In the genomic region with DNA sequence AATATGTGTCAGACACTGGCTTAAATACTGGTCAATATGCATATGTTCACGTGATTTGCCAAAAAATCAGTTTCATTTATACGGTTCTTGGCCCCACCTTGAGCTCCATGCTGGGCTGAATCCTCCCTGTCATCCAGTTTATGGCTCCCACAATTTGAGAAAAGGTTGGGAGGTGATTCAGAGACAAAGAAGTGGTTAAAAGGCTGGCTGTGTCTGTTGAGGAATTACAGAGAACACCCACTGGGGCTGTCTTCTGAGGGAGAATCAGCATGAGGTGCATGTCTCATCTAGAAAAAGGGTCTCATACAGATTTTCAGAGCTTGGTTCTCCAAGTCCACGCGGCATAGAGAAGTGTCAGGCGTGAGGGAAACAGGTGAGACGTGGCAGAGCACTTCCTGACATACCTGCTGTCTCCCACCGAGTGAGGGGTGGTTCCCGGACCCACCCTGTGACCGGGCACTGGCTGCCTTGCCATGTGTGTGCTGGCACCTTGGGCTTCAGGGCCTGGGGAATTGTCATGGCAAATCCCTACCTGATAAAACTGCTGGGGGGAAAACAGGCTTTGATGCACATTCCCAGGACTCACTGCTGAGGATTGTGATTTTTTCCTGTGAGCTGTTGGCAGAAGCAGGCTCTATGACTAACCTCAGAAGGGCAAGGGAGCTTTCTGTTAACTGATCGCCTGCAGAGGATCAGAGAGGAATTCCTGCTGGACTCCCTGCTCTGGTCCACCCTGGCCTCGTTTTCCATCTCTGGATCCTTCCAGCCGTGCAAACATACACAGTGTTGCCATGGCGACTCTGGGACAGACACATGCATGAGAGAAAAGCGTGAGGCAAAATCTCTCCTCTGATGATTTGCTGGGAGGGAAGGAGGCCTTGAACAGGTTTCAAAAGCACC, we compare ENCODE assay signal across 9 cellular contexts.
DNase-seq lines count a peak whose midpoint lies in the region; ATAC-seq and TF ChIP-seq lines count a peak whose summit lies in the region.
"Had no signal": no experiment of that assay in that cellular context is flagged by ENCODE, and none has a peak within 500 bp of the region (broad histone marks: within the 10 kb centered on the region; RNA-seq: fewer than 3 reads in every experiment).

No MANE protein-coding gene starts in this region.

- CTCF ChIA-PET in activated CD4-positive, alpha-beta T cell treated with anti-CD3 and anti-CD28 coated beads for 36 hours (lab: Charles Lee), result no interaction called here

- peaks cover 55% of the 10 kb centered on the region for H3K4me1 Mint-ChIP-seq in chondrocyte (ENCODE audit: low read depth)
- H3K4me1 Mint-ChIP-seq in activated CD4-positive, alpha-beta T cell treated with anti-CD3 and anti-CD28 coated beads for 36 hours, result no peaks in the 10 kb centered on the region

- ATAC-seq in right lobe of liver, result peak in 3 of 4 donors; percentile 38 to 67 (median 41)
- no peak for ATAC-seq in GM18520 (IDR thresholded peaks at IDR 0.05; ENCODE audit: unreplicated experiment)
- no peak for ATAC-seq in activated CD4-positive, alpha-beta T cell treated with anti-CD3 and anti-CD28 coated beads for 36 hours
- no peak for ATAC-seq in GM18858 (IDR thresholded peaks at IDR 0.05; ENCODE audit: unreplicated experiment)

- no peak overlapping the region for H3K4me3 ChIP-seq in right lobe of liver
- H3K4me3 ChIP-seq in tibial artery, result no peak overlapping the region
- H3K4me3 ChIP-seq: A549 had no signal

- peak overlapping the region; percentile 91 for H3K27ac Mint-ChIP-seq in chondrocyte (ENCODE audit: unreplicated experiment)
- no peak overlapping the region for H3K27ac Mint-ChIP-seq in activated CD4-positive, alpha-beta T cell treated with anti-CD3 and anti-CD28 coated beads for 36 hours

- DNase-seq in DMS53 (lab: John Stamatoyannopoulos, UW) (peak; percentile 23), DMS53 treated with DMSO at 0.1 percent for 48 hours (lab: John Stamatoyannopoulos, UW; ENCODE audit: unreplicated experiment) (no peak), chondrocyte (ENCODE audit: low spot score) (no peak), right lobe of liver (no peak), tibial artery (peak; percentile 79 to 89)
- no peak for DNase-seq in activated CD4-positive, alpha-beta T cell treated with anti-CD3 and anti-CD28 coated beads for 36 hours

- POLR2A ChIA-PET in activated CD4-positive, alpha-beta T cell treated with anti-CD3 and anti-CD28 coated beads for 36 hours (lab: Charles Lee), result no interaction called here

- H3K27me3 Mint-ChIP-seq in chondrocyte (ENCODE audit: low read depth), result no peaks in the 10 kb centered on the region
- peaks cover 5% of the 10 kb centered on the region for H3K27me3 Mint-ChIP-seq in activated CD4-positive, alpha-beta T cell treated with anti-CD3 and anti-CD28 coated beads for 36 hours

- no peaks in the 10 kb centered on the region for H3K4me1 ChIP-seq in right lobe of liver
- H3K4me1 ChIP-seq in tibial artery, result peaks cover 0 to 66% (median 40%) of the 10 kb centered on the region in 4 donors
- H3K4me1 ChIP-seq: A549 had no signal

- 39% methylated on average over 8 of the region's 14 CpGs for WGBS in right lobe of liver (ENCODE audit: insufficient coverage, low coverage, low lambda C conversion rate, missing lambda C conversion rate)

- TF ChIP-seq CTCF in chondrocyte (IDR thresholded peaks at IDR 0.05), result peak; percentile 10
- TF ChIP-seq CTCF in right lobe of liver (IDR thresholded peaks at IDR 0.05), result no peak
- no peak for TF ChIP-seq CTCF in tibial artery (IDR thresholded peaks at IDR 0.05)

- no peak overlapping the region for H3K27ac ChIP-seq in right lobe of liver
- peak overlapping the region; percentile 81 to 85 for H3K27ac ChIP-seq in tibial artery

- no peaks in the 10 kb centered on the region for H3K27me3 ChIP-seq in right lobe of liver
- no peaks in the 10 kb centered on the region for H3K27me3 ChIP-seq in tibial artery

- H3K36me3 ChIP-seq in right lobe of liver (no peaks in the 10 kb centered on the region), tibial artery (no peaks in the 10 kb centered on the region)

- no peaks in the 10 kb centered on the region for H3K36me3 Mint-ChIP-seq in chondrocyte (ENCODE audit: low read depth)
- no peaks in the 10 kb centered on the region for H3K36me3 Mint-ChIP-seq in activated CD4-positive, alpha-beta T cell treated with anti-CD3 and anti-CD28 coated beads for 36 hours (ENCODE audit: low read depth)

- TF ChIP-seq POLR2A in right lobe of liver (IDR thresholded peaks at IDR 0.05), result no peak

- intact Hi-C loops in right lobe of liver (cut with DNase I) (no loop called here), tibial artery (cut with DNase I; ENCODE audit: low total_unique reads) (loop anchor here (10.0 kb wide), 2 partner anchors 147 to 183 kb away; no protein-coding TSS in a partner anchor)
- intact Hi-C loops in activated CD4-positive, alpha-beta T cell treated with anti-CD3 and anti-CD28 coated beads for 36 hours (cut with DNase I, micrococcal nuclease), result no loop called here

- H3K9me3 ChIP-seq in right lobe of liver, result no peaks in the 10 kb centered on the region
- H3K9me3 ChIP-seq in tibial artery, result no peaks in the 10 kb centered on the region
- H3K9me3 ChIP-seq: A549 had no signal

- H3K9me3 Mint-ChIP-seq in chondrocyte (ENCODE audit: low read depth), result no peaks in the 10 kb centered on the region
- no peaks in the 10 kb centered on the region for H3K9me3 Mint-ChIP-seq in activated CD4-positive, alpha-beta T cell treated with anti-CD3 and anti-CD28 coated beads for 36 hours (ENCODE audit: low read depth)

- H3K4me3 Mint-ChIP-seq in chondrocyte (ENCODE audit: unreplicated experiment), result no peak overlapping the region
- no peak overlapping the region for H3K4me3 Mint-ChIP-seq in activated CD4-positive, alpha-beta T cell treated with anti-CD3 and anti-CD28 coated beads for 36 hours

Comparison
In these comparisons a context has a peak if more than half of its experiments do, and no peak if none do; other contexts are left out.
1. DNase-seq: peak in DMS53 (single experiment) and tibial artery (2 of 2); none in DMS53 treated with DMSO at 0.1 percent for 48 hours (single experiment), chondrocyte (single experiment), right lobe of liver (0 of 3) and activated CD4-positive, alpha-beta T cell treated with anti-CD3 and anti-CD28 coated beads for 36 hours (single experiment).
2. ATAC-seq: peak in right lobe of liver (3 of 4); none in GM18520 (single experiment), activated CD4-positive, alpha-beta T cell treated with anti-CD3 and anti-CD28 coated beads for 36 hours (single experiment) and GM18858 (single experiment).
3. H3K27ac ChIP-seq: peak in tibial artery (2 of 2); none in right lobe of liver (0 of 3).